In the genomic region with DNA sequence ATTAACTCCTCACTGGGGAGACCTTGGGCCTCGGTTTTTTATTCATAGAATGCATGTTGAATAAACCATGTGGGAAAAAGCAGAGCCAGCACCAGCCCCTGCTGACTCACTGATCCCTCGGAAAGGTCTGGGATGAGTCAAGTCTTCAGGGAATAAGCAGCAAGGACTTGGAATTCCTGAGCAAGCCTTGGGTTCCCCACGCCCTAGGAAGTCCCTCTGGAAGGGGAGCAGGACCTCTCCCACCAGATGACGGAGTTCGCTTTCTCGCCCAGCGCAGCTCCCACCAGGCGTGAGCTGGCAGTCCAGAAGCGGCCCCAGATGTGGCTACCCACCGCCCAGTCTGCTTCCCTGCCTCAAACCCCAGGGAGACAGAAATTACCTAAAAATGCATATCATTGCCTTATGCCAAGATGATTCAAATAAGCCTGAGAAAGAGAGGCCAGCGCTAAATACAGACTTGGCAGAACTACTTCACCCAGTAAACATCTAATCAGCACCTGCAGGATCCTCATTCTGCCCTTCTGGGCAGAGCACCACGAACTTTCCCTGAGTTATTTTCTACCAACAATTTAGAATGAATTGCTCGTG, we compare ENCODE assay signal across 8 cellular contexts. TPM values are rescaled to one million over a fixed set of nuclear protein-coding genes. Genes with fewer than 3 reads are reported as not detected.
DNase-seq lines count a peak whose midpoint lies in the region; ATAC-seq and TF ChIP-seq lines count a peak whose summit lies in the region.

No MANE protein-coding gene starts in this region.

- H3K27ac ChIP-seq in right atrium auricular region (peak overlapping the region; percentile 35 to 56), stomach smooth muscle (ENCODE audit: low read length) (peak overlapping the region; percentile 70)

- no peak for DNase-seq in activated naive CD8-positive, alpha-beta T cell treated with anti-CD3 and anti-CD28 coated beads for 36 hours
- no peak for DNase-seq in right atrium auricular region (ENCODE audit: low spot score)
- DNase-seq in stimulated activated CD4-positive, alpha-beta T cell treated with anti-CD3 and anti-CD28 coated beads, Interleukin-15, amount 100 ng/mL, for 24 hours: no peak
- no peak for DNase-seq in NCI-H524 (lab: John Stamatoyannopoulos, UW)

- H3K27me3 ChIP-seq in right atrium auricular region: no peaks in the 10 kb centered on the region
- no peaks in the 10 kb centered on the region for H3K27me3 ChIP-seq in stomach smooth muscle (ENCODE audit: control insufficient read depth in 1 of 2, insufficient read depth in 2 of 2, low read length in 2 of 2)

- no peak overlapping the region for H3K4me3 ChIP-seq in right atrium auricular region
- H3K4me3 ChIP-seq in stomach smooth muscle (ENCODE audit: low read length in 2 of 2): peak overlapping the region; percentile 36 to 44

- peak overlapping the region; percentile 86 for H3K27ac Mint-ChIP-seq in activated naive CD8-positive, alpha-beta T cell treated with anti-CD3 and anti-CD28 coated beads for 36 hours

- ATAC-seq in GM19035 (IDR thresholded peaks at IDR 0.05; ENCODE audit: unreplicated experiment) (peak; percentile 24), HG03378 (IDR thresholded peaks at IDR 0.05; ENCODE audit: unreplicated experiment) (peak; percentile 15), HG02970 (IDR thresholded peaks at IDR 0.05; ENCODE audit: low FRiP score, unreplicated experiment) (no peak)

- peaks cover 41% of the 10 kb centered on the region for H3K27me3 Mint-ChIP-seq in activated naive CD8-positive, alpha-beta T cell treated with anti-CD3 and anti-CD28 coated beads for 36 hours

- H3K9me3 ChIP-seq in right atrium auricular region: no peaks in the 10 kb centered on the region
- no peaks in the 10 kb centered on the region for H3K9me3 ChIP-seq in stomach smooth muscle (ENCODE audit: control insufficient read depth in 2 of 2, low read length in 2 of 2)

- peak overlapping the region; percentile 53 for H3K4me3 Mint-ChIP-seq in activated naive CD8-positive, alpha-beta T cell treated with anti-CD3 and anti-CD28 coated beads for 36 hours

- H3K4me1 Mint-ChIP-seq in activated naive CD8-positive, alpha-beta T cell treated with anti-CD3 and anti-CD28 coated beads for 36 hours: peaks cover 33% of the 10 kb centered on the region

- H3K4me1 ChIP-seq in right atrium auricular region (peaks cover 0 to 20% of the 10 kb centered on the region in 2 donors), stomach smooth muscle (ENCODE audit: control insufficient read depth, insufficient read depth, low read length) (peaks cover 25% of the 10 kb centered on the region)

- peak overlapping the region in 1 of 2 donors; percentile 51 for H3K9ac ChIP-seq in stomach smooth muscle (ENCODE audit: low read length in 2 of 2)

- no peak for TF ChIP-seq CTCF in right atrium auricular region (IDR thresholded peaks at IDR 0.05)

- H3K9me3 Mint-ChIP-seq in activated naive CD8-positive, alpha-beta T cell treated with anti-CD3 and anti-CD28 coated beads for 36 hours: peaks cover 4% of the 10 kb centered on the region

- peaks cover 12% of the 10 kb centered on the region for H3K36me3 Mint-ChIP-seq in activated naive CD8-positive, alpha-beta T cell treated with anti-CD3 and anti-CD28 coated beads for 36 hours

- H3K36me3 ChIP-seq in right atrium auricular region (peaks cover 9% of the 10 kb centered on the region), stomach smooth muscle (ENCODE audit: control insufficient read depth in 2 of 2, insufficient read depth in 2 of 2, low read length in 2 of 2) (peaks cover 3 to 8% of the 10 kb centered on the region in 2 donors)

RNA-seq across cellular contexts. Expression of a gene that starts 45.5 kb away (rescaled TPM):
- 1 to 10 TPM; 2.2 to 2.7 TPM for total RNA-seq in activated naive CD8-positive, alpha-beta T cell treated with anti-CD3 and anti-CD28 coated beads for 36 hours
- total RNA-seq in right atrium auricular region: 10 to 100 TPM; 10.3 to 16.2 TPM

RNA-seq across cellular contexts. Expression of a gene that starts 45.6 kb away (rescaled TPM):
- 10 to 100 TPM; 23.0 to 23.3 TPM for total RNA-seq in activated naive CD8-positive, alpha-beta T cell treated with anti-CD3 and anti-CD28 coated beads for 36 hours
- 10 to 100 TPM; 12.3 to 13.2 TPM for total RNA-seq in right atrium auricular region

Comparison
In these comparisons a context has a peak if more than half of its experiments do, and no peak if none do; other contexts are left out.
1. H3K4me3 ChIP-seq: peak in stomach smooth muscle (2 of 2); none in right atrium auricular region (0 of 2).